ENCODE assay signal across 8 cellular contexts in genomic region chr13:111216166-111216960, GRCh38.
DNase-seq lines count a peak whose midpoint lies in the region; ATAC-seq, FAIRE-seq and TF ChIP-seq lines count a peak whose summit lies in the region.

No MANE protein-coding gene starts in this region.

- H3K4me3 ChIP-seq in HepG2 (replicated peaks in 1 of 3; ENCODE audit: insufficient read depth in 1 of 3, low read depth in 2 of 3, low read length in 3 of 3): no peak overlapping the region
- no peak overlapping the region for H3K4me3 ChIP-seq in stomach

- H2BK5ac ChIP-seq in H9 (ENCODE audit: insufficient read length, low read length): no peak overlapping the region

- H2AFZ ChIP-seq in H9 (ENCODE audit: low read length) (no peak overlapping the region), HepG2 (ENCODE audit: low read length) (no peak overlapping the region)

- peaks cover 10% of the 10 kb centered on the region for H3K79me1 ChIP-seq in H9 (ENCODE audit: insufficient read depth, low read depth, low read length, poor library complexity, severe bottlenecking)

- TF ChIP-seq CTCF in H9 (conservative IDR thresholded peaks at IDR 0.05) (peak; percentile 61), MCF 10A (IDR thresholded peaks at IDR 0.05; ENCODE audit: unreplicated experiment) (peak; percentile 39), HepG2 (CRISPR knock-in tag; IDR thresholded peaks at IDR 0.05) (peak; percentile 81), stomach (IDR thresholded peaks at IDR 0.05) (peak in 3 of 7 experiments; percentile 12 to 54 (median 22))

- H3K27ac Mint-ChIP-seq in H9 (peak overlapping the region; percentile 66 to 85 (median 84); a peak in 6 of 7 replicates), MCF 10A (ENCODE audit: low read depth, unreplicated experiment) (no peak overlapping the region)

- H3T11ph ChIP-seq in H9 (ENCODE audit: low read length): no peak overlapping the region

- intact Hi-C loops in MCF 10A (cut with micrococcal nuclease) (loop anchor here (2.0 kb wide), 1 partner anchor 28 kb away; no protein-coding TSS in a partner anchor), HepG2 (cut with micrococcal nuclease; ENCODE audit: unreplicated experiment) (loop anchor here (1.0 to 10.0 kb wide), 4 partner anchors 64 to 272 kb away; no protein-coding TSS in a partner anchor), stomach (cut with DNase I; ENCODE audit: low total_unique reads) (loop anchor here (10.0 kb wide), 1 partner anchor 152 kb away; no protein-coding TSS in a partner anchor)

- CTCF ChIA-PET in MCF 10A (lab: Yijun Ruan, JAX): interaction anchor here (0.6 to 2.1 kb wide), 17 partner anchors 8 to 1298 kb away, joined by 3 to 14 read pairs (median 3); no protein-coding TSS in a partner anchor
- CTCF ChIA-PET in HepG2 (lab: Yijun Ruan, JAX; ENCODE audit: low intra/inter-chr PET ratio, low total read pairs): interaction anchor here (0.9 kb wide), 1 partner anchor 63 kb away, joined by 3 read pairs; no protein-coding TSS in a partner anchor

- H2AK5ac ChIP-seq in H9 (ENCODE audit: insufficient read length, low read length): no peak overlapping the region

- peaks cover 10% of the 10 kb centered on the region; the same call in 1 of the 2 replicates for H3K79me2 ChIP-seq in H9 (ENCODE audit: insufficient read depth, low read length)
- H3K79me2 ChIP-seq in HepG2 (ENCODE audit: insufficient read depth, low read length): peaks cover 37% of the 10 kb centered on the region

- H2BK20ac ChIP-seq in H9 (ENCODE audit: low read depth, low read length, poor library complexity, severe bottlenecking): no peak overlapping the region

- TF ChIP-seq POLR2A in HepG2 (IDR thresholded peaks at IDR 0.05; ENCODE audit: insufficient read depth in 1 of 2, low read depth in 2 of 2, low read length in 2 of 2) (no peak), stomach (IDR thresholded peaks at IDR 0.05) (no peak)

- H3K4ac ChIP-seq in H9 (ENCODE audit: low read depth, low read length): no peak overlapping the region

- POLR2A ChIA-PET in MCF 10A (lab: Yijun Ruan, JAX) (no interaction called here), HepG2 (lab: Yijun Ruan, JAX) (interaction anchor here (1.8 kb wide), 1 partner anchor 63 kb away, joined by 4 read pairs; no protein-coding TSS in a partner anchor)

- no peaks in the 10 kb centered on the region for H4K20me1 ChIP-seq in H9 (ENCODE audit: control insufficient read depth, insufficient read depth, insufficient read length)
- peaks cover 20% of the 10 kb centered on the region; the same call in 1 of the 2 replicates for H4K20me1 ChIP-seq in HepG2 (ENCODE audit: insufficient read depth, low read length)

- no peak for FAIRE-seq in HepG2 (lab: Jason Lieb, UNC)

- H3K18ac ChIP-seq in H9 (ENCODE audit: insufficient read length, low read depth, low read length): no peak overlapping the region

- no peak overlapping the region for H3K56ac ChIP-seq in H9 (ENCODE audit: insufficient read length, low read depth, low read length)

- TF ChIP-seq EP300 in HepG2 (IDR thresholded peaks at IDR 0.05; ENCODE audit: low read depth in 2 of 2, low read length in 2 of 2) (no peak), HepG2 (CRISPR knock-in tag; IDR thresholded peaks at IDR 0.05; ENCODE audit: borderline replicate concordance) (no peak), stomach (IDR thresholded peaks at IDR 0.05) (no peak)

- H3K9ac ChIP-seq in H9 (ENCODE audit: extremely low read depth, insufficient read length, low read length) (no peak overlapping the region), HepG2 (ENCODE audit: insufficient read depth, low read depth, low read length) (no peak overlapping the region)

- peak; percentile 97 for ATAC-seq in HepG2
- ATAC-seq in GM19035 (IDR thresholded peaks at IDR 0.05; ENCODE audit: unreplicated experiment): no peak
- ATAC-seq in GM18858 (IDR thresholded peaks at IDR 0.05; ENCODE audit: unreplicated experiment): no peak

- H3K14ac ChIP-seq in H9 (ENCODE audit: insufficient read depth, low read length): no peak overlapping the region

- no peak overlapping the region for H3K27ac ChIP-seq in H9 (ENCODE audit: insufficient read length, low read depth, low read length)
- H3K27ac ChIP-seq in HepG2 (ENCODE audit: extremely low read length, insufficient read depth, low read length): no peak overlapping the region
- peak overlapping the region in 1 of 5 donors; percentile 78 for H3K27ac ChIP-seq in stomach

- H3K9me3 ChIP-seq in H9 (ENCODE audit: control insufficient read depth, low read depth, low read length): no peaks in the 10 kb centered on the region
- H3K9me3 ChIP-seq in HepG2 (ENCODE audit: low read length): no peaks in the 10 kb centered on the region
- H3K9me3 ChIP-seq in stomach: no peaks in the 10 kb centered on the region

- DNase-seq in DMS153 treated with DMSO at 0.1 percent for 48 hours (lab: John Stamatoyannopoulos, UW; ENCODE audit: unreplicated experiment): peak; percentile 18
- peak; percentile 58 for DNase-seq in H9
- DNase-seq in SHP77 (lab: John Stamatoyannopoulos, UW): peak; percentile 64 to 76
- DNase-seq in MCF 10A (ENCODE audit: unreplicated experiment): peak; percentile 30
- peak; percentile 29 for DNase-seq in HepG2 (ENCODE audit: low spot score)
- peak; percentile 39 for DNase-seq in stomach

- no peak overlapping the region for H2BK15ac ChIP-seq in H9 (ENCODE audit: low read depth, low read length)

- H2BK12ac ChIP-seq in H9 (ENCODE audit: insufficient read length, low read depth, low read length): no peak overlapping the region

- H3K4me3 Mint-ChIP-seq in H9 (no peak overlapping the region; a peak in 1 of 5 replicates), MCF 10A (ENCODE audit: unreplicated experiment) (no peak overlapping the region)

- peak; percentile 58 for TF ChIP-seq RAD21 in HepG2 (CRISPR knock-in tag; IDR thresholded peaks at IDR 0.05)

- no peak overlapping the region for H4K5ac ChIP-seq in H9 (ENCODE audit: insufficient read length, low read depth, low read length)

- WGBS in H9 (ENCODE audit: extremely low coverage, insufficient read length, low lambda C conversion rate): no CpG with 5 or more reads among the region's 15 CpGs
- 92% methylated on average over 7 of the region's 15 CpGs for WGBS in HepG2 (ENCODE audit: low lambda C conversion rate)
- 82 to 91% (median 85%) methylated on average over 14 to 15 of the region's 15 CpGs for WGBS in stomach, 5 donors

- no peaks in the 10 kb centered on the region for H3K9me3 Mint-ChIP-seq in H9
- no peaks in the 10 kb centered on the region for H3K9me3 Mint-ChIP-seq in MCF 10A (ENCODE audit: unreplicated experiment)

- H2BK120ac ChIP-seq in H9 (ENCODE audit: low read depth, low read length, poor library complexity, severe bottlenecking): no peak overlapping the region

- H3K4me1 Mint-ChIP-seq in H9 (peaks cover 83 to 87% of the 10 kb centered on the region in 2 experiments), MCF 10A (ENCODE audit: insufficient read depth, unreplicated experiment) (peaks cover 12% of the 10 kb centered on the region)

- peaks cover 2% of the 10 kb centered on the region for H3K23me2 ChIP-seq in H9 (ENCODE audit: insufficient read length, low read depth, low read length, poor library complexity, severe bottlenecking)

- H4K91ac ChIP-seq in H9 (ENCODE audit: insufficient read length, low read depth, low read length): no peak overlapping the region

- H4K8ac ChIP-seq in H9 (replicated peaks; ENCODE audit: insufficient read length, low read depth, low read length): no peak overlapping the region

- no peaks in the 10 kb centered on the region for H3K27me3 ChIP-seq in H9 (ENCODE audit: insufficient read depth, low read length)
- no peaks in the 10 kb centered on the region for H3K27me3 ChIP-seq in HepG2 (ENCODE audit: control insufficient read depth in 1 of 2, insufficient read depth in 2 of 2, low read length in 2 of 2)
- H3K27me3 ChIP-seq in stomach: no peaks in the 10 kb centered on the region

- H3K4me2 ChIP-seq in H9 (ENCODE audit: insufficient read depth, insufficient read length, low read length): no peak overlapping the region
- H3K4me2 ChIP-seq in HepG2 (ENCODE audit: low read depth, low read length): no peak overlapping the region

- in situ Hi-C loops in HepG2 (cut with HindIII; ENCODE audit: extremely low pct_ligation_motif_present, low pct_unique_long_range_greater_than_20kb): loop anchor here (25.0 kb wide), 1 partner anchor 279 kb away; no protein-coding TSS in a partner anchor

- BruUV-seq in MCF 10A (replicated peaks; lab: Mats Ljungman, UMichigan) (no TSS peak), HepG2 (replicated peaks; lab: Mats Ljungman, UMichigan) (no TSS peak)

- no peak overlapping the region for H3K23ac ChIP-seq in H9 (ENCODE audit: insufficient read length, low read depth, low read length)

- H3K27me3 Mint-ChIP-seq in H9 (ENCODE audit: low read depth) (no peaks in the 10 kb centered on the region), MCF 10A (ENCODE audit: insufficient read depth, unreplicated experiment) (no peaks in the 10 kb centered on the region)

- peaks cover 8 to 17% of the 10 kb centered on the region in 2 experiments; a peak in 3 of 5 replicates for H3K36me3 ChIP-seq in HepG2 (replicated peaks in 1 of 2; ENCODE audit: control insufficient read depth in 1 of 2, insufficient read depth in 2 of 2, low read length in 2 of 2)
- peaks cover 0 to 20% (median 15%) of the 10 kb centered on the region in 4 donors for H3K36me3 ChIP-seq in stomach

- H3K36me3 Mint-ChIP-seq in H9 (ENCODE audit: insufficient read depth in 1 of 3, low read depth in 3 of 3): peaks cover 0 to 5% (median 0%) of the 10 kb centered on the region in 3 experiments; a peak in 2 of 7 replicates
- peaks cover 24% of the 10 kb centered on the region for H3K36me3 Mint-ChIP-seq in MCF 10A (ENCODE audit: insufficient read depth, unreplicated experiment)

- H3K4me1 ChIP-seq in H9 (ENCODE audit: insufficient read depth, low read length): peaks cover 26% of the 10 kb centered on the region
- H3K4me1 ChIP-seq in HepG2 (ENCODE audit: insufficient read depth, low read length): no peaks in the 10 kb centered on the region
- peaks cover 8 to 82% (median 33%) of the 10 kb centered on the region in 4 donors for H3K4me1 ChIP-seq in stomach

TF ChIP-seq in HepG2, 621 proteins besides CTCF, POLR2A, EP300 and RAD21 (continues in another document):
- TF ChIP-seq PAWR (CRISPR knock-in tag; IDR thresholded peaks at IDR 0.05; ENCODE audit: borderline replicate concordance): no peak
- TF ChIP-seq, protein P1, sequence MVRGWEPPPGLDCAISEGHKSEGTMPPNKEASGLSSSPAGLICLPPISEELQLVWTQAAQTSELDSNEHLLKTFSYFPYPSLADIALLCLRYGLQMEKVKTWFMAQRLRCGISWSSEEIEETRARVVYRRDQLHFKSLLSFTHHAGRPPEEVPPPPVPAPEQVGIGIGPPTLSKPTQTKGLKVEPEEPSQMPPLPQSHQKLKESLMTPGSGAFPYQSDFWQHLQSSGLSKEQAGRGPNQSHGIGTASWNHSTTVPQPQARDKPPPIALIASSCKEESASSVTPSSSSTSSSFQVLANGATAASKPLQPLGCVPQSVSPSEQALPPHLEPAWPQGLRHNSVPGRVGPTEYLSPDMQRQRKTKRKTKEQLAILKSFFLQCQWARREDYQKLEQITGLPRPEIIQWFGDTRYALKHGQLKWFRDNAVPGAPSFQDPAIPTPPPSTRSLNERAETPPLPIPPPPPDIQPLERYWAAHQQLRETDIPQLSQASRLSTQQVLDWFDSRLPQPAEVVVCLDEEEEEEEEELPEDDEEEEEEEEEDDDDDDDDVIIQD (CRISPR knock-in tag; IDR thresholded peaks at IDR 0.05; ENCODE audit: low read depth): no peak
- no peak for TF ChIP-seq NONO (IDR thresholded peaks at IDR 0.05)
- TF ChIP-seq NONO (CRISPR knock-in tag; conservative IDR thresholded peaks at IDR 0.05): 0 out of 2 replicates have a peak, but pooled peaks have one; percentile 31

Comparison
In these comparisons a context has a peak if more than half of its experiments do, and no peak if none do; other contexts are left out.
1. DNase-seq: peak in every context shown above with its lines; median percentile 70 in SHP77; 58 in H9; 39 in stomach; 30 in MCF 10A; 29 in HepG2; 18 in DMS153 treated with DMSO at 0.1 percent for 48 hours.